1 cellular context compared by ENCODE assay signal in genomic region chr20:49916146-49917002, GRCh38.
TF ChIP-seq lines count a peak whose summit lies in the region.

No MANE protein-coding gene starts in this region.

TF ChIP-seq in HepG2, 621 proteins besides CTCF, POLR2A, EP300 and RAD21 (continued from another document and continues in another):
- TF ChIP-seq MNT (IDR thresholded peaks at IDR 0.05): peak; percentile 70
- peak; percentile 87 for TF ChIP-seq CCDC6 (CRISPR knock-in tag; IDR thresholded peaks at IDR 0.05)
- TF ChIP-seq NAIF1 (CRISPR knock-in tag; IDR thresholded peaks at IDR 0.05; ENCODE audit: borderline replicate concordance): no peak; the same call in none of the 2 replicates
- TF ChIP-seq ZNF607 (CRISPR knock-in tag; IDR thresholded peaks at IDR 0.05; ENCODE audit: borderline replicate concordance): no peak
- TF ChIP-seq KDM3A (CRISPR knock-in tag; IDR thresholded peaks at IDR 0.05; ENCODE audit: low read depth): peak; percentile 74; the same call in 1 of the 2 replicates
- TF ChIP-seq MXD4 (CRISPR knock-in tag; IDR thresholded peaks at IDR 0.05): peak; percentile 81; the same call in 1 of the 2 replicates
- TF ChIP-seq ARID2 (CRISPR knock-in tag; IDR thresholded peaks at IDR 0.05; ENCODE audit: borderline replicate concordance): peak; percentile 97; the same call in 1 of the 2 replicates
- no peak for TF ChIP-seq ZNF598 (CRISPR knock-in tag; IDR thresholded peaks at IDR 0.05; ENCODE audit: borderline replicate concordance)
- TF ChIP-seq POLR2AphosphoS2 (IDR thresholded peaks at IDR 0.05; ENCODE audit: low read depth, low read length): no peak; the same call in 1 of the 2 replicates
- TF ChIP-seq ZNF740 (CRISPR knock-in tag; IDR thresholded peaks at IDR 0.05): no peak
- TF ChIP-seq KLF9 (CRISPR knock-in tag; IDR thresholded peaks at IDR 0.05; ENCODE audit: low read depth): no peak; the same call in 1 of the 2 replicates
- no peak for TF ChIP-seq ZKSCAN5 (CRISPR knock-in tag; IDR thresholded peaks at IDR 0.05)
- TF ChIP-seq ZEB1 (IDR thresholded peaks at IDR 0.05; ENCODE audit: insufficient replicate concordance, low read depth): peak; percentile 88
- no peak for TF ChIP-seq LBX2 (CRISPR knock-in tag; IDR thresholded peaks at IDR 0.05; ENCODE audit: borderline replicate concordance)
- peak; percentile 86 for TF ChIP-seq BCL6 (CRISPR knock-in tag; IDR thresholded peaks at IDR 0.05)
- peak; percentile 82; the same call in 1 of the 2 replicates for TF ChIP-seq ZBTB7A (CRISPR knock-in tag; IDR thresholded peaks at IDR 0.05)
- no peak for TF ChIP-seq ZNF589 (CRISPR knock-in tag; conservative IDR thresholded peaks at IDR 0.05)
- TF ChIP-seq SNAPC4 (CRISPR knock-in tag; IDR thresholded peaks at IDR 0.05): no peak
- peak; percentile 73; the same call in 1 of the 2 replicates for TF ChIP-seq ZNF800 (CRISPR knock-in tag; IDR thresholded peaks at IDR 0.05)
- TF ChIP-seq NKX3-1 (CRISPR knock-in tag; IDR thresholded peaks at IDR 0.05): peak; percentile 73; the same call in 1 of the 2 replicates
- 0 out of 2 replicates have a peak, but pooled peaks have one; percentile 33 for TF ChIP-seq ZNF570 (CRISPR knock-in tag; IDR thresholded peaks at IDR 0.05; ENCODE audit: borderline replicate concordance)
- peak; percentile 80; the same call in 1 of the 2 replicates for TF ChIP-seq ZBTB20 (CRISPR knock-in tag; IDR thresholded peaks at IDR 0.05; ENCODE audit: borderline replicate concordance, low read depth)
- no peak for TF ChIP-seq DDIT3 (CRISPR knock-in tag; IDR thresholded peaks at IDR 0.05)
- no peak; the same call in 1 of the 2 replicates for TF ChIP-seq ARID4A (CRISPR knock-in tag; IDR thresholded peaks at IDR 0.05; ENCODE audit: borderline replicate concordance)
- TF ChIP-seq PHB2 (IDR thresholded peaks at IDR 0.05; ENCODE audit: partially characterized antibody): no peak
- TF ChIP-seq KLF16 (CRISPR knock-in tag; IDR thresholded peaks at IDR 0.05): peak in 1 of 2 experiments; percentile 69; a peak in 2 of 4 replicates
- TF ChIP-seq RFXANK (CRISPR knock-in tag; IDR thresholded peaks at IDR 0.05): no peak
- peak; percentile 96 for TF ChIP-seq ZNF430 (CRISPR knock-in tag; IDR thresholded peaks at IDR 0.05)
- peak; percentile 66 for TF ChIP-seq ONECUT2 (CRISPR knock-in tag; IDR thresholded peaks at IDR 0.05)
- no peak for TF ChIP-seq GLMP (CRISPR knock-in tag; IDR thresholded peaks at IDR 0.05; ENCODE audit: borderline replicate concordance)
- no peak for TF ChIP-seq SETDB1 (CRISPR knock-in tag; IDR thresholded peaks at IDR 0.05; ENCODE audit: borderline replicate concordance)
- TF ChIP-seq HNRNPK (IDR thresholded peaks at IDR 0.05; ENCODE audit: low read depth, low read length, poor library complexity, severe bottlenecking): no peak
- peak; percentile 21; the same call in 1 of the 2 replicates for TF ChIP-seq RFXAP (CRISPR knock-in tag; IDR thresholded peaks at IDR 0.05; ENCODE audit: borderline replicate concordance)
- TF ChIP-seq GMEB2 (CRISPR knock-in tag; IDR thresholded peaks at IDR 0.05; ENCODE audit: low read depth): no peak
- peak; percentile 48; the same call in 1 of the 2 replicates for TF ChIP-seq ZNF317 (CRISPR knock-in tag; IDR thresholded peaks at IDR 0.05)
- peak; percentile 64; the same call in 1 of the 2 replicates for TF ChIP-seq SOX13 (IDR thresholded peaks at IDR 0.05)
- TF ChIP-seq SOX13 (CRISPR knock-in tag; conservative IDR thresholded peaks at IDR 0.05 in 1 of 2, IDR thresholded peaks at IDR 0.05 in 1 of 2): peak in 1 of 2 experiments; percentile 96; a peak in 2 of 4 replicates
- TF ChIP-seq ZSCAN21 (CRISPR knock-in tag; IDR thresholded peaks at IDR 0.05; ENCODE audit: borderline replicate concordance): peak; percentile 93; the same call in 1 of the 2 replicates
- no peak; the same call in 1 of the 2 replicates for TF ChIP-seq ZC3H13 (CRISPR knock-in tag; IDR thresholded peaks at IDR 0.05)
